In the genomic region with DNA sequence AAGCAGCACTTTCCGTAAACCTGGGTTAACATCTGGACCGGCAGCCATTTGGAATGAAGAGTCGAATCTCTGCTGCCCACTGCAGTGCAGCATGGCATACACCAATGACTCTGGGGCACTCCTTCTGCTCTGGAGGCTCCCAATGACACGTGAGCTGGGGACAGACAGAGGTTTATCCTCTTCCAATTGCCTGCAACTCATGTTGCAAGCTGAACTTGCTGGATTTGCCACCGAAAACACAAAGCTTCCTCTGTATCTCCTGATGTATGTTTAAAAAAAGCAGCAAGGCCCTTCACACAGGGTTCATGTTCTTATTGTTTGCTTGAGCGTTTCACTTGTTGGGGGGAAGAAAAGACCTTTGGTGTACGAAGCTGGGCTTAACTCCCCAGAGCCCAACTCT, we compare ENCODE assay signal across 20 cellular contexts. TPM values are rescaled to one million over a fixed set of nuclear protein-coding genes. Genes with fewer than 3 reads are reported as not detected.
"Had no signal": no experiment of that assay in that cellular context is flagged by ENCODE, and none has a peak within 500 bp of the region (broad histone marks: within the 10 kb centered on the region; RNA-seq: fewer than 3 reads in every experiment).

No MANE protein-coding gene starts in this region.

- H3K27ac ChIP-seq: breast epithelium, colonic mucosa, left ventricle myocardium inferior, prostate gland, tibial nerve had no signal

- ATAC-seq: activated CD4-positive, alpha-beta T cell treated with anti-CD3 and anti-CD28 coated beads for 36 hours; activated T-cell treated with anti-CD3 and anti-CD28 coated beads, Interleukin-2, amount 50 U/mL, for 4 hours; naive thymus-derived CD8-positive, alpha-beta T cell had no signal

- H3K27me3 ChIP-seq: breast epithelium, colonic mucosa, tibial nerve had no signal

- H3K36me3 ChIP-seq: breast epithelium, colonic mucosa, prostate gland had no signal

- DNase-seq: activated B cell treated with CpG ODN at 0.5 μM for 24 hours; activated CD4-positive, alpha-beta T cell treated with anti-CD3 and anti-CD28 coated beads for 36 hours; activated CD4-positive, alpha-beta T cell treated with anti-CD3 and anti-CD28 coated beads, Interleukin-2, amount 50 U/mL, for 4 hours; activated CD8-positive, alpha-beta memory T cell treated with anti-CD3 and anti-CD28 coated beads, Interleukin-2, amount 50 U/mL, for 48 hours; activated naive CD4-positive, alpha-beta T cell treated with Interleukin-2 at 50 U/mL for 16 hours; activated naive CD8-positive, alpha-beta T cell treated with anti-CD3 and anti-CD28 coated beads for 36 hours; activated T-cell treated with anti-CD3 and anti-CD28 coated beads, Interleukin-2, amount 50 U/mL, for 4 hours; colonic mucosa; foreskin fibroblast; kidney glomerular epithelial cell; left ventricle myocardium inferior; naive thymus-derived CD8-positive, alpha-beta T cell; stimulated activated CD4-positive, alpha-beta T cell treated with anti-CD3 and anti-CD28 coated beads, Interleukin-4, amount 100 ng/mL, for 4 hours; T1000 had no signal

- H3K4me1 ChIP-seq: prostate gland had no signal

- H3K4me3 ChIP-seq: breast epithelium, colonic mucosa, left ventricle myocardium inferior, prostate gland, tibial nerve had no signal

- H3K9me3 ChIP-seq: breast epithelium, colonic mucosa, left ventricle myocardium inferior, prostate gland, tibial nerve had no signal

RNA-seq across cellular contexts. Expression of a gene that starts 49.9 kb away (rescaled TPM):
- total RNA-seq: activated B cell treated with CpG ODN at 0.5 μM for 24 hours; activated CD8-positive, alpha-beta memory T cell treated with anti-CD3 and anti-CD28 coated beads for 36 hours; activated T-cell treated with anti-CD3 and anti-CD28 coated beads, Interleukin-2, amount 50 U/mL, for 4 hours; epithelial cell of proximal tubule; left ventricle myocardium inferior; osteocyte had no signal
